8 cellular contexts compared by ENCODE assay signal in genomic region chr15:29270169-29270955, GRCh38. TPM values are rescaled to one million over a fixed set of nuclear protein-coding genes. Genes with fewer than 3 reads are reported as not detected.
DNase-seq lines count a peak whose midpoint lies in the region; ATAC-seq and TF ChIP-seq lines count a peak whose summit lies in the region.

No MANE protein-coding gene starts in this region.

- H3K9ac ChIP-seq in HUES64 (ENCODE audit: low read depth, low read length) = peak overlapping the region; percentile 75; the same call in 1 of the 2 replicates

- peaks cover 27% of the 10 kb centered on the region for H3K4me1 ChIP-seq in HUES64 (ENCODE audit: insufficient read depth, low read length)

- H3K27ac ChIP-seq in HUES64 (ENCODE audit: low read depth, low read length) = no peak overlapping the region

- no peak for TF ChIP-seq CTCF in GM10266 (IDR thresholded peaks at IDR 0.05; ENCODE audit: control insufficient read depth, insufficient read depth, low read depth, missing control alignments)

- intact Hi-C loops in sciatic nerve (cut with DNase I) = no loop called here

- H3K36me3 ChIP-seq in HUES64 (ENCODE audit: insufficient read depth, low read length) = no peaks in the 10 kb centered on the region

- H3K4me3 ChIP-seq in HUES64 (ENCODE audit: low read length) = peak overlapping the region; percentile 99

- 39% methylated on average over 8 of the region's 8 CpGs for WGBS in HUES64

- H3K27me3 ChIP-seq in HUES64 (ENCODE audit: insufficient read depth, low read length) = no peaks in the 10 kb centered on the region

- DNase-seq in GM10266 (ENCODE audit: extremely low spot score) (peak; percentile 32), germinal center (ENCODE audit: low spot score) (peak; percentile 13), sciatic nerve (ENCODE audit: low spot score) (no peak), NCI-H146 treated with DMSO at 0.1 percent for 48 hours (lab: John Stamatoyannopoulos, UW; ENCODE audit: unreplicated experiment) (no peak)
- DNase-seq in activated T-cell treated with anti-CD3 and anti-CD28 coated beads, Interleukin-2, amount 50 U/mL, for 48 hours = peak; percentile 27 to 29
- DNase-seq in NK-92 treated with Interleukin-12 subunit alpha and Interleukin-12 subunit beta, amount 100 ng/mL, for 24 hours (lab: John Stamatoyannopoulos, UW) = no peak

- no peaks in the 10 kb centered on the region for H3K9me3 ChIP-seq in HUES64 (ENCODE audit: insufficient read depth, low read depth, low read length)

- ATAC-seq in GM21526 (IDR thresholded peaks at IDR 0.05; ENCODE audit: low FRiP score, unreplicated experiment) (peak; percentile 24), sciatic nerve (peak; percentile 39)

RNA-seq across cellular contexts. Expression of gene NSMCE3, which starts 0.7 kb away (rescaled TPM):
- 6.9 TPM for polyA plus RNA-seq in HUES64 (2013, experiment 1 of 2)
- 7.9 TPM for polyA plus RNA-seq in HUES64 (2013, experiment 2 of 2)
- total RNA-seq in sciatic nerve = 7.4 TPM

Comparison
In these comparisons a context has a peak if more than half of its experiments do, and no peak if none do; other contexts are left out.
1. DNase-seq: peak in GM10266 (single experiment), activated T-cell treated with anti-CD3 and anti-CD28 coated beads, Interleukin-2, amount 50 U/mL, for 48 hours (2 of 2) and germinal center (single experiment); none in sciatic nerve (single experiment), NCI-H146 treated with DMSO at 0.1 percent for 48 hours (single experiment) and NK-92 treated with Interleukin-12 subunit alpha and Interleukin-12 subunit beta, amount 100 ng/mL, for 24 hours (single experiment).